Comparison of ENCODE assay signal across 12 cellular contexts in the genomic region with DNA sequence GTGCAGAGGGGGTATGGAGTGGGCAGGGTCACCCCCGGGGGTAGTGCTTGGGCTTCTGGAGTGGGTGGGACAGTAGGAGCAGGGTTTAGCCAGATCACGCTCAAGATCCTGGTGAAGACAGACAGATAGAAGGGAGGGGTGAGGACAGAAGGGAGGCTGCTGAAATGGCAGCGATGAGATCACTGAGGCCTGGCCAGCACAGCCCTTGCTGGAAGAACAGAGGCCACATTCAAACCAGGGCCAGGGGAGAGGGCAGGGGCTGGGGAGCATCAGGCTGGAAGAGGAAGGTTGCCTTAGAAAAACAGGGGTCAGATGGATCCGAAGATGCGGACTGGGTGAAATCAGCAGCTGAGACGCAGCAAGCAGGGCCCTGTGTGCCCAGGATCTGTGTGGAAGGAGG.
A peak's percentile ranks its signal among the peaks of the same experiment; 100 is the strongest.
DNase-seq lines count a peak whose midpoint lies in the region; ATAC-seq and TF ChIP-seq lines count a peak whose summit lies in the region.
"Had no signal": no experiment of that assay in that cellular context is flagged by ENCODE, and none has a peak within 500 bp of the region (broad histone marks: within the 10 kb centered on the region; RNA-seq: fewer than 3 reads in every experiment).

No MANE protein-coding gene starts in this region.

- peaks cover 75% of the 10 kb centered on the region for H3K4me1 ChIP-seq in psoas muscle

- H3K27me3 ChIP-seq in H7 (ENCODE audit: control insufficient read depth, insufficient read depth, low read length) (no peaks in the 10 kb centered on the region), layer of hippocampus (ENCODE audit: control insufficient read depth, insufficient read depth, low read length) (no peaks in the 10 kb centered on the region), psoas muscle (ENCODE audit: insufficient read depth in 3 of 3, low read length in 2 of 3) (no peaks in the 10 kb centered on the region)

- peaks cover 10% of the 10 kb centered on the region for H3K27me3 Mint-ChIP-seq in activated CD4-positive, alpha-beta T cell treated with anti-CD3 and anti-CD28 coated beads, Interleukin-2, amount 10 ng/mL, durations not matched to agents 7 days and 5 days
- H3K27me3 Mint-ChIP-seq in stimulated activated naive CD8-positive, alpha-beta T cell treated with anti-CD3 and anti-CD28 coated beads, Interleukin-15, amount 100 ng/mL, for 72 hours: no peaks in the 10 kb centered on the region
- peaks cover 8% of the 10 kb centered on the region for H3K27me3 Mint-ChIP-seq in activated CD8-positive, alpha-beta T cell treated with anti-CD3 and anti-CD28 coated beads, Interleukin-2, amount 10 ng/mL, durations not matched to agents 7 days and 5 days (ENCODE audit: low read depth)

- intact Hi-C loops in psoas muscle (cut with DNase I): loop anchor here (2.0 to 5.0 kb wide), 4 partner anchors 34 to 209 kb away; no protein-coding TSS in a partner anchor

- H3K4me3 ChIP-seq in H7 (ENCODE audit: insufficient read depth, low read depth, low read length): no peak overlapping the region
- no peak overlapping the region for H3K4me3 ChIP-seq in psoas muscle
- H3K4me3 ChIP-seq: coronary artery had no signal

- peak in 1 of 4 donors; percentile 16 for ATAC-seq in psoas muscle
- ATAC-seq in stimulated activated naive CD8-positive, alpha-beta T cell treated with anti-CD3 and anti-CD28 coated beads, Interleukin-15, amount 100 ng/mL, for 72 hours: no peak
- no peak for ATAC-seq in activated CD8-positive, alpha-beta T cell treated with anti-CD3 and anti-CD28 coated beads, Interleukin-2, amount 10 ng/mL, durations not matched to agents 7 days and 5 days

- POLR2A ChIA-PET in activated CD4-positive, alpha-beta T cell treated with anti-CD3 and anti-CD28 coated beads, Interleukin-2, amount 10 ng/mL, durations not matched to agents 7 days and 5 days (lab: Charles Lee): no interaction called here
- POLR2A ChIA-PET in activated CD8-positive, alpha-beta T cell treated with anti-CD3 and anti-CD28 coated beads, Interleukin-2, amount 10 ng/mL, durations not matched to agents 7 days and 5 days (lab: Charles Lee): no interaction called here

- peaks cover 6% of the 10 kb centered on the region for H3K4me1 Mint-ChIP-seq in activated CD4-positive, alpha-beta T cell treated with anti-CD3 and anti-CD28 coated beads, Interleukin-2, amount 10 ng/mL, durations not matched to agents 7 days and 5 days
- H3K4me1 Mint-ChIP-seq in stimulated activated naive CD8-positive, alpha-beta T cell treated with anti-CD3 and anti-CD28 coated beads, Interleukin-15, amount 100 ng/mL, for 72 hours: peaks cover 6% of the 10 kb centered on the region
- peaks cover 20% of the 10 kb centered on the region for H3K4me1 Mint-ChIP-seq in activated CD8-positive, alpha-beta T cell treated with anti-CD3 and anti-CD28 coated beads, Interleukin-2, amount 10 ng/mL, durations not matched to agents 7 days and 5 days (ENCODE audit: low read depth)

- H3K27ac ChIP-seq in cingulate gyrus (ENCODE audit: low read depth, low read length): peak overlapping the region; percentile 88
- H3K27ac ChIP-seq in layer of hippocampus (ENCODE audit: low read depth, low read length): peak overlapping the region; percentile 85
- peak overlapping the region; percentile 81 for H3K27ac ChIP-seq in psoas muscle
- H3K27ac ChIP-seq: coronary artery had no signal

- H3K36me3 ChIP-seq in H7 (replicated peaks; ENCODE audit: control insufficient read depth, insufficient read depth, low read length): peaks cover 6% of the 10 kb centered on the region
- peaks cover 2 to 23% of the 10 kb centered on the region in 2 donors for H3K36me3 ChIP-seq in psoas muscle (ENCODE audit: insufficient read depth in 1 of 2, low read depth in 1 of 2)

- no peak overlapping the region for H3K27ac Mint-ChIP-seq in activated CD4-positive, alpha-beta T cell treated with anti-CD3 and anti-CD28 coated beads, Interleukin-2, amount 10 ng/mL, durations not matched to agents 7 days and 5 days
- H3K27ac Mint-ChIP-seq in stimulated activated naive CD8-positive, alpha-beta T cell treated with anti-CD3 and anti-CD28 coated beads, Interleukin-15, amount 100 ng/mL, for 72 hours: peak overlapping the region in 1 of 2 donors; percentile 47
- no peak overlapping the region for H3K27ac Mint-ChIP-seq in activated CD8-positive, alpha-beta T cell treated with anti-CD3 and anti-CD28 coated beads, Interleukin-2, amount 10 ng/mL, durations not matched to agents 7 days and 5 days

- TF ChIP-seq CTCF in psoas muscle (IDR thresholded peaks at IDR 0.05): no peak

- H3K36me3 Mint-ChIP-seq in activated CD4-positive, alpha-beta T cell treated with anti-CD3 and anti-CD28 coated beads, Interleukin-2, amount 10 ng/mL, durations not matched to agents 7 days and 5 days (ENCODE audit: low read depth): no peaks in the 10 kb centered on the region
- H3K36me3 Mint-ChIP-seq in activated CD8-positive, alpha-beta T cell treated with anti-CD3 and anti-CD28 coated beads, Interleukin-2, amount 10 ng/mL, durations not matched to agents 7 days and 5 days (ENCODE audit: low read depth): no peaks in the 10 kb centered on the region

- CTCF ChIA-PET in activated CD4-positive, alpha-beta T cell treated with anti-CD3 and anti-CD28 coated beads, Interleukin-2, amount 10 ng/mL, durations not matched to agents 7 days and 5 days (lab: Charles Lee): interaction anchor here (1.0 to 1.1 kb wide), 2 partner anchors 29 to 207 kb away, joined by 3 read pairs; no protein-coding TSS in a partner anchor
- CTCF ChIA-PET in activated CD8-positive, alpha-beta T cell treated with anti-CD3 and anti-CD28 coated beads, Interleukin-2, amount 10 ng/mL, durations not matched to agents 7 days and 5 days (lab: Charles Lee): interaction anchor here (1.1 to 9.4 kb wide), 5 partner anchors 9 to 208 kb away, joined by 3 to 102 read pairs (median 5); no protein-coding TSS in a partner anchor

- DNase-seq in H7: peak; percentile 13
- DNase-seq in psoas muscle: no peak
- DNase-seq in activated CD4-positive, alpha-beta T cell treated with anti-CD3 and anti-CD28 coated beads, Interleukin-2, amount 10 ng/mL, durations not matched to agents 7 days and 5 days: no peak
- DNase-seq in stimulated activated naive CD8-positive, alpha-beta T cell treated with anti-CD3 and anti-CD28 coated beads, Interleukin-15, amount 100 ng/mL, for 72 hours: no peak
- no peak for DNase-seq in activated CD8-positive, alpha-beta T cell treated with anti-CD3 and anti-CD28 coated beads, Interleukin-2, amount 10 ng/mL, durations not matched to agents 7 days and 5 days
- DNase-seq in NK-92 treated with Interleukin-12 subunit alpha and Interleukin-12 subunit beta, amount 100 ng/mL, for 24 hours (lab: John Stamatoyannopoulos, UW): no peak
- DNase-seq: activated effector memory CD4-positive, alpha-beta T cell treated with anti-CD3 and anti-CD28 coated beads, Interleukin-2, amount 50 U/mL, for 16 hours; amniotic stem cell; erythroblast had no signal

- H3K4me3 Mint-ChIP-seq in activated CD4-positive, alpha-beta T cell treated with anti-CD3 and anti-CD28 coated beads, Interleukin-2, amount 10 ng/mL, durations not matched to agents 7 days and 5 days: no peak overlapping the region
- H3K4me3 Mint-ChIP-seq in stimulated activated naive CD8-positive, alpha-beta T cell treated with anti-CD3 and anti-CD28 coated beads, Interleukin-15, amount 100 ng/mL, for 72 hours: no peak overlapping the region
- no peak overlapping the region for H3K4me3 Mint-ChIP-seq in activated CD8-positive, alpha-beta T cell treated with anti-CD3 and anti-CD28 coated beads, Interleukin-2, amount 10 ng/mL, durations not matched to agents 7 days and 5 days

- no peaks in the 10 kb centered on the region for H3K9me3 Mint-ChIP-seq in activated CD4-positive, alpha-beta T cell treated with anti-CD3 and anti-CD28 coated beads, Interleukin-2, amount 10 ng/mL, durations not matched to agents 7 days and 5 days
- no peaks in the 10 kb centered on the region for H3K9me3 Mint-ChIP-seq in stimulated activated naive CD8-positive, alpha-beta T cell treated with anti-CD3 and anti-CD28 coated beads, Interleukin-15, amount 100 ng/mL, for 72 hours
- H3K9me3 Mint-ChIP-seq in activated CD8-positive, alpha-beta T cell treated with anti-CD3 and anti-CD28 coated beads, Interleukin-2, amount 10 ng/mL, durations not matched to agents 7 days and 5 days (ENCODE audit: insufficient read depth): no peaks in the 10 kb centered on the region

- H3K9me3 ChIP-seq in psoas muscle: no peaks in the 10 kb centered on the region

- WGBS in psoas muscle, 3 donors: 72 to 89% (median 81%) methylated on average over 6 of the region's 6 CpGs
